Comparison of ENCODE assay signal across 1 cellular context in the genomic region with DNA sequence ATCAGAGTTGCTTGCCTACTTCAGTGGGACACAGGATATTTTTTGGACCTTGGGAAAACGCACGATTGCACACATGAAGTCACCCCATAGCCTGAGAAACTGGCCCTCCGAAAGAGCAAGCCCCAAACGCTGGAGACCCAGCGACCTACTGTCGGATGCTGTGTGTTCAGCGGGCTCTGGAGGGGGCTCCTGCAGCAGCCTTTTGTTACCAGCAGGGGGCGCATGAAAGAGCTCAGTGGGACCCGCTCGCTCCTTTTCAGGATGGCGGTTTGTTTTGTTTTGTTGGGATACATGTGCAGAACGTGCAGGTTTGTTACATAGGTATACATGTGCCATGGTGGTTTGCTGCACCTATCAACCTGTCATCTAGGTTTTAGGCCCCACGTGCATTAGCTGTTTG.
TF ChIP-seq lines count a peak whose summit lies in the region.

No MANE protein-coding gene starts in this region.

TF ChIP-seq in SK-N-SH, 30 proteins besides CTCF, POLR2A, EP300 and RAD21 (continued from another document):
- TF ChIP-seq, protein P1, sequence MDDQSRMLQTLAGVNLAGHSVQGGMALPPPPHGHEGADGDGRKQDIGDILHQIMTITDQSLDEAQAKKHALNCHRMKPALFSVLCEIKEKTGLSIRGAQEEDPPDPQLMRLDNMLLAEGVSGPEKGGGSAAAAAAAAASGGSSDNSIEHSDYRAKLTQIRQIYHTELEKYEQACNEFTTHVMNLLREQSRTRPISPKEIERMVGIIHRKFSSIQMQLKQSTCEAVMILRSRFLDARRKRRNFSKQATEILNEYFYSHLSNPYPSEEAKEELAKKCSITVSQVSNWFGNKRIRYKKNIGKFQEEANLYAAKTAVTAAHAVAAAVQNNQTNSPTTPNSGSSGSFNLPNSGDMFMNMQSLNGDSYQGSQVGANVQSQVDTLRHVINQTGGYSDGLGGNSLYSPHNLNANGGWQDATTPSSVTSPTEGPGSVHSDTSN (IDR thresholded peaks at IDR 0.05): no peak
